ENCODE assay signal across 8 cellular contexts in the genomic region with DNA sequence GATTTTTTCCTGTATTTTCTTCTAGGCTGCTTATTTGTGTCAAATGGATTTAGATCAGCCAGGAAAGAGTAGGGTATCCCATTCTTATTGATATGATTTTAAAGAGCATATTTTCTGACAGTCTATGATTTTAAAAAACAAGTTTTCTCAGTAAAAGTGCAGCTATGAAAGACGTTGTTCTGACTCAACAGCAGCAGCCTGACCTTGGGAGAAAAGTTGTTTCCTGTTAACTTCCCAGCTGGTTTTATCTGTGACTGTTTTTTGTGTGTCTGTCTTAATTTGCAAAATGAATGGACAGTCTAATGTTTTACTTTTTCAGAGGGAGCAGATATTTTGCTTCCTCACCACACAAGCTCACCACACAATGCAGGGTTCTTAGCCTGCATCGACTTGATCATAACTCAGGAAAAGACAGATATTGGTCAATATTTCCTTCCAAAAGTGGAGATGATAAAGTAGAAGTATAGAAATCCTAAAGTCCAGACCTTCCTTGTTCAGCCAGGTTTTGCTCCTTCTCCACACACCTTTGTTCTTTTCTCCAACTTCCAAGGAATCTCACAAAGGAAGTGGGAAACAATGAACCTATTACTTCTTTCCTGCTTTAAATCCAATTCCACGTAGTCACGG. TPM values are rescaled to one million over a fixed set of nuclear protein-coding genes. Genes with fewer than 3 reads are reported as not detected.
DNase-seq lines count a peak whose midpoint lies in the region; ATAC-seq and TF ChIP-seq lines count a peak whose summit lies in the region.

No MANE protein-coding gene starts in this region.

- no peak overlapping the region for H3K27ac Mint-ChIP-seq in T-helper 2 cell treated with Interferon-gamma antibody and Interleukin-4, amounts not matched to agents 5 μg/mL and 100 μg/mL, for 36 hours

- H3K4me3 Mint-ChIP-seq in T-helper 2 cell treated with Interferon-gamma antibody and Interleukin-4, amounts not matched to agents 5 μg/mL and 100 μg/mL, for 36 hours, result peak overlapping the region; percentile 82

- H3K9ac ChIP-seq in skeletal muscle satellite cell (ENCODE audit: low read depth, low read length), result peak overlapping the region; percentile 89

- 3% methylated on average over 4 of the region's 4 CpGs for WGBS in right cardiac atrium

- peaks cover 3% of the 10 kb centered on the region for H3K4me1 ChIP-seq in right cardiac atrium (ENCODE audit: control insufficient read depth, insufficient read depth, low read length)
- H3K4me1 ChIP-seq in skeletal muscle satellite cell (ENCODE audit: control insufficient read depth, insufficient read depth, low read length), result peaks cover 29% of the 10 kb centered on the region

- intact Hi-C loops in right cardiac atrium (cut with DNase I), result no loop called here

- TF ChIP-seq CTCF in WERI-Rb-1 (IDR thresholded peaks at IDR 0.05; ENCODE audit: low read depth, low read length), result no peak

- no peaks in the 10 kb centered on the region for H3K9me3 ChIP-seq in WERI-Rb-1 (ENCODE audit: severe bottlenecking)
- H3K9me3 ChIP-seq in right cardiac atrium (ENCODE audit: control insufficient read depth, low read length), result no peaks in the 10 kb centered on the region
- no peaks in the 10 kb centered on the region for H3K9me3 ChIP-seq in skeletal muscle satellite cell (replicated peaks; ENCODE audit: low read length)

- peaks cover 14% of the 10 kb centered on the region for H3K36me3 Mint-ChIP-seq in T-helper 2 cell treated with Interferon-gamma antibody and Interleukin-4, amounts not matched to agents 5 μg/mL and 100 μg/mL, for 36 hours (ENCODE audit: low read depth)

- H3K4me3 ChIP-seq in WERI-Rb-1 (ENCODE audit: low read depth, low read length) (peak overlapping the region; percentile 63), right cardiac atrium (ENCODE audit: low read length) (peak overlapping the region; percentile 92), skeletal muscle satellite cell (ENCODE audit: low read length) (peak overlapping the region; percentile 86)

- H3K4me2 ChIP-seq in skeletal muscle satellite cell (ENCODE audit: low read length), result peak overlapping the region; percentile 86

- H3K27me3 Mint-ChIP-seq in T-helper 2 cell treated with Interferon-gamma antibody and Interleukin-4, amounts not matched to agents 5 μg/mL and 100 μg/mL, for 36 hours (ENCODE audit: low read depth), result peaks cover 29% of the 10 kb centered on the region

- ATAC-seq in right cardiac atrium (peak in 1 of 2 donors; percentile 1), GM18502 (IDR thresholded peaks at IDR 0.05; ENCODE audit: poor library complexity, unreplicated experiment) (no peak), HG03520 (IDR thresholded peaks at IDR 0.05; ENCODE audit: unreplicated experiment) (no peak)

- no peak for DNase-seq in T-helper 2 cell treated with Interferon-gamma antibody and Interleukin-4, amounts not matched to agents 5 μg/mL and 100 μg/mL, for 36 hours (ENCODE audit: low spot score)
- DNase-seq in T-helper 2 cell (no peak), WERI-Rb-1 (no peak), right cardiac atrium (no peak), GM19238 (ENCODE audit: insufficient read length, low spot score) (no peak)

- peaks cover 18% of the 10 kb centered on the region for H3K36me3 ChIP-seq in WERI-Rb-1
- H3K36me3 ChIP-seq in skeletal muscle satellite cell (ENCODE audit: insufficient read depth, low read length), result peaks cover 20% of the 10 kb centered on the region

- H3K27ac ChIP-seq in WERI-Rb-1 (peak overlapping the region; percentile 82), right cardiac atrium (ENCODE audit: low read length) (peak overlapping the region; percentile 96)

- no peaks in the 10 kb centered on the region for H3K27me3 ChIP-seq in WERI-Rb-1 (ENCODE audit: insufficient read depth, low read depth, severe bottlenecking)
- no peaks in the 10 kb centered on the region for H3K27me3 ChIP-seq in right cardiac atrium (ENCODE audit: control insufficient read depth, insufficient read depth)
- H3K27me3 ChIP-seq in skeletal muscle satellite cell (ENCODE audit: control insufficient read depth, insufficient read depth, low read length), result no peaks in the 10 kb centered on the region

- H3K9me3 Mint-ChIP-seq in T-helper 2 cell treated with Interferon-gamma antibody and Interleukin-4, amounts not matched to agents 5 μg/mL and 100 μg/mL, for 36 hours, result no peaks in the 10 kb centered on the region

- peaks cover 19% of the 10 kb centered on the region for H3K4me1 Mint-ChIP-seq in T-helper 2 cell treated with Interferon-gamma antibody and Interleukin-4, amounts not matched to agents 5 μg/mL and 100 μg/mL, for 36 hours (ENCODE audit: low read depth)

RNA-seq across cellular contexts. Expression of a gene that starts 0.7 kb away (rescaled TPM):
- total RNA-seq in right cardiac atrium, result 10 to 100 TPM; 10.6 to 14.2 (median 11.9) TPM
- 8.7 TPM for polyA plus RNA-seq in right cardiac atrium
- total RNA-seq in skeletal muscle satellite cell (2012; rRNA removed), result 34.9 and 36.2 TPM in 2 replicates

RNA-seq across cellular contexts. Expression of a gene that starts 58.2 kb away (rescaled TPM):
- total RNA-seq in right cardiac atrium, result 10 to 100 TPM in 2 of 4 donors, 1 to 10 TPM in 2; 6.2 to 19.1 (median 13.0) TPM
- 27.2 TPM for polyA plus RNA-seq in right cardiac atrium
- total RNA-seq in skeletal muscle satellite cell (2012; rRNA removed), result 22.8 and 54.4 TPM in 2 replicates
